1 cellular context compared by ENCODE assay signal in the genomic region with DNA sequence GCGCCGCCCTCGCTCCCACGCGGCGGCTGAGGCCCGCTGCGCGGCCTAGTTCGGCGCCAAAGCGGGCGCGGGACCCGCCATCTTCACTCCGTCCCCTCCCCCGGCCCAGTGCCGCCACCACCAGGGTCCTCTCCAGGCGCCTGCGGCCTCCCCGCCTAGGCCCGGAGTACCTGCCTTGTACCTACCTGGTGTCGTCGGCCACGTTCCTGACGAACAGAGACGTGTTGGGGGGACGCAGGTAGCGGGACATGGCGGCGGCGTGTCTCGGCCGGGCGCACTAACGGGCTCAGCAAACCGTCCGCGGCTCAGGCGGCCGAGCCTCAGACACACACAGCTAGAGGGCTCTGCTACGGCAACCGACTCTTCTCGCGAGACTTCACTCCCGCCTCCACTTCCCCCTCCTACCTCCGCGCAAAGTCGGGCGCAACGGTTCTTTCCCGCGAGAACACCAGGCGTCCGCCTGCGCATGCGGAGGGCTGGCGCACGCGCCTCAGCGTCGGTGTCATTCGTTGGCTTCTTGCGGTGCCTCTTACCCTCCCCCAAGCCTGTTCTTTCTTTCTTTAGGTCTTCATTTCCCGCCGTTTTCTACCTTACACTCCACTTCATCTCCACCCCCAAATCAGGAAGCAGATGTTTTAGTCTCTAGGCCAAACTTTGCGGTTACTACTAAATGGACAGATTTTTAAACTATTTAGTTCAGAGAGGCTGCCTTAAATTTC.
A peak's percentile ranks its signal among the peaks of the same experiment; 100 is the strongest.
TF ChIP-seq lines count a peak whose summit lies in the region.

A gene (minus strand): TSS at position 322 of the 719 bp plus-strand sequence. CDS start 72 bp downstream, at position 250.

TF ChIP-seq in H1, 55 proteins besides CTCF, POLR2A, EP300 and RAD21:
- TF ChIP-seq BACH1 (IDR thresholded peaks at IDR 0.05; ENCODE audit: low read length) (no peak), GABPA (IDR thresholded peaks at IDR 0.05; ENCODE audit: borderline replicate concordance, insufficient read depth, low read length) (no peak), FOSL1 (IDR thresholded peaks at IDR 0.05; ENCODE audit: insufficient read depth, low read depth, low read length) (no peak), SUZ12 (IDR thresholded peaks at IDR 0.05; ENCODE audit: low read length) (no peak), EZH2 (IDR thresholded peaks at IDR 0.05; ENCODE audit: low read depth, low read length, severe bottlenecking) (no peak), YY1 (IDR thresholded peaks at IDR 0.05; ENCODE audit: low read depth, low read length) (peak; percentile 92), GTF2F1 (IDR thresholded peaks at IDR 0.05; ENCODE audit: borderline replicate concordance, low read depth, low read length) (0 out of 2 replicates have a peak, but pooled peaks have one; percentile 60), SP4 (IDR thresholded peaks at IDR 0.05; ENCODE audit: low read length) (peak; percentile 78; the same call in 1 of the 2 replicates), SP1 (IDR thresholded peaks at IDR 0.05; ENCODE audit: low read depth, low read length) (peak; percentile 49), SAP30 (IDR thresholded peaks at IDR 0.05; ENCODE audit: insufficient read depth, insufficient replicate concordance, low read length) (no peak), RFX5 (IDR thresholded peaks at IDR 0.05; ENCODE audit: borderline replicate concordance, low read depth, low read length) (peak; percentile 23; the same call in 1 of the 2 replicates), TBP (IDR thresholded peaks at IDR 0.05; ENCODE audit: low read depth, low read length) (peak; percentile 74; the same call in 1 of the 2 replicates), SIX5 (IDR thresholded peaks at IDR 0.05; ENCODE audit: low read depth, low read length) (no peak), TEAD4 (IDR thresholded peaks at IDR 0.05; ENCODE audit: low read depth, low read length) (no peak), CBX5 (IDR thresholded peaks at IDR 0.05; ENCODE audit: low read depth, low read length) (no peak), JUN (IDR thresholded peaks at IDR 0.05; ENCODE audit: low read depth, low read length) (no peak), HDAC6 (IDR thresholded peaks at IDR 0.05; ENCODE audit: low read depth, low read length) (no peak), KDM4A (IDR thresholded peaks at IDR 0.05; ENCODE audit: low read depth, low read length, severe bottlenecking) (peak; percentile 93), PHF8 (conservative IDR thresholded peaks at IDR 0.05; ENCODE audit: low read depth, low read length) (peak; percentile 100), SP2 (IDR thresholded peaks at IDR 0.05; ENCODE audit: low read length) (no peak), CEBPB (IDR thresholded peaks at IDR 0.05; ENCODE audit: low read depth, low read length) (no peak), CTBP2 (IDR thresholded peaks at IDR 0.05; ENCODE audit: borderline replicate concordance, insufficient read depth, insufficient read length, low read length) (no peak), SRF (IDR thresholded peaks at IDR 0.05; ENCODE audit: low read depth, low read length) (no peak; the same call in 1 of the 2 replicates), BRCA1 (IDR thresholded peaks at IDR 0.05; ENCODE audit: low read depth, low read length) (peak; percentile 95), KDM5A (IDR thresholded peaks at IDR 0.05; ENCODE audit: low read length) (no peak), ASH2L (IDR thresholded peaks at IDR 0.05; ENCODE audit: low read length) (no peak), JUND (IDR thresholded peaks at IDR 0.05; ENCODE audit: low read length) (no peak), NANOG (IDR thresholded peaks at IDR 0.05; ENCODE audit: insufficient read depth, low read depth, low read length, poor library complexity, severe bottlenecking) (peak; percentile 34), SIRT6 (IDR thresholded peaks at IDR 0.05; ENCODE audit: low read length) (no peak), TAF7 (optimal IDR thresholded peaks at IDR 0.05; ENCODE audit: borderline replicate concordance, low read depth, low read length) (peak; percentile 70), TCF12 (IDR thresholded peaks at IDR 0.05; ENCODE audit: low read depth, low read length) (no peak), TAF1 (IDR thresholded peaks at IDR 0.05; ENCODE audit: low read depth, low read length) (peak; percentile 92), RXRA (IDR thresholded peaks at IDR 0.05; ENCODE audit: insufficient read depth, low read depth, low read length) (0 out of 2 replicates have a peak, but pooled peaks have one; percentile 2), BCL11A (IDR thresholded peaks at IDR 0.05; ENCODE audit: low read depth in 2 of 2, low read length in 2 of 2) (no peak), CREB1 (IDR thresholded peaks at IDR 0.05) (peak; percentile 62), CHD1 (IDR thresholded peaks at IDR 0.05; ENCODE audit: low read depth, low read length) (no peak), MAFK (IDR thresholded peaks at IDR 0.05; ENCODE audit: low read depth, low read length) (no peak), CBX8 (IDR thresholded peaks at IDR 0.05; ENCODE audit: borderline replicate concordance, low read depth, low read length) (no peak), KDM1A (IDR thresholded peaks at IDR 0.05; ENCODE audit: borderline replicate concordance, low read length) (no peak; the same call in 1 of the 2 replicates), RNF2 (IDR thresholded peaks at IDR 0.05; ENCODE audit: borderline replicate concordance, low read depth, low read length, missing control alignments, poor library complexity, severe bottlenecking) (no peak), ZNF274 (IDR thresholded peaks at IDR 0.05; ENCODE audit: borderline replicate concordance, extremely low read depth, low read length) (no peak), HDAC2 (IDR thresholded peaks at IDR 0.05; ENCODE audit: borderline replicate concordance in 1 of 2, low read depth in 2 of 2, low read length in 2 of 2) (no peak), EGR1 (IDR thresholded peaks at IDR 0.05; ENCODE audit: borderline replicate concordance, low read depth, low read length) (no peak), POU5F1 (IDR thresholded peaks at IDR 0.05; ENCODE audit: low read depth, low read length) (no peak), NRF1 (IDR thresholded peaks at IDR 0.05; ENCODE audit: low read depth, low read length) (peak; percentile 99), POLR2AphosphoS5 (IDR thresholded peaks at IDR 0.05; ENCODE audit: low read depth, low read length) (peak; percentile 96), CHD2 (IDR thresholded peaks at IDR 0.05; ENCODE audit: low read length) (peak; percentile 98), SIN3A (conservative IDR thresholded peaks at IDR 0.05 in 1 of 2, IDR thresholded peaks at IDR 0.05 in 1 of 2; ENCODE audit: low read depth in 1 of 2, low read length in 2 of 2) (0 out of 4 replicates have a peak, but pooled peaks of 1 of the 2 experiments have one; percentile 13), RBBP5 (IDR thresholded peaks at IDR 0.05; ENCODE audit: borderline replicate concordance, low read depth, low read length) (0 out of 2 replicates have a peak, but pooled peaks have one; percentile 32)
- TF ChIP-seq, protein P1, sequence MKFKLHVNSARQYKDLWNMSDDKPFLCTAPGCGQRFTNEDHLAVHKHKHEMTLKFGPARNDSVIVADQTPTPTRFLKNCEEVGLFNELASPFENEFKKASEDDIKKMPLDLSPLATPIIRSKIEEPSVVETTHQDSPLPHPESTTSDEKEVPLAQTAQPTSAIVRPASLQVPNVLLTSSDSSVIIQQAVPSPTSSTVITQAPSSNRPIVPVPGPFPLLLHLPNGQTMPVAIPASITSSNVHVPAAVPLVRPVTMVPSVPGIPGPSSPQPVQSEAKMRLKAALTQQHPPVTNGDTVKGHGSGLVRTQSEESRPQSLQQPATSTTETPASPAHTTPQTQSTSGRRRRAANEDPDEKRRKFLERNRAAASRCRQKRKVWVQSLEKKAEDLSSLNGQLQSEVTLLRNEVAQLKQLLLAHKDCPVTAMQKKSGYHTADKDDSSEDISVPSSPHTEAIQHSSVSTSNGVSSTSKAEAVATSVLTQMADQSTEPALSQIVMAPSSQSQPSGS (IDR thresholded peaks at IDR 0.05; ENCODE audit: low read length), result peak; percentile 84
- TF ChIP-seq, protein P2, sequence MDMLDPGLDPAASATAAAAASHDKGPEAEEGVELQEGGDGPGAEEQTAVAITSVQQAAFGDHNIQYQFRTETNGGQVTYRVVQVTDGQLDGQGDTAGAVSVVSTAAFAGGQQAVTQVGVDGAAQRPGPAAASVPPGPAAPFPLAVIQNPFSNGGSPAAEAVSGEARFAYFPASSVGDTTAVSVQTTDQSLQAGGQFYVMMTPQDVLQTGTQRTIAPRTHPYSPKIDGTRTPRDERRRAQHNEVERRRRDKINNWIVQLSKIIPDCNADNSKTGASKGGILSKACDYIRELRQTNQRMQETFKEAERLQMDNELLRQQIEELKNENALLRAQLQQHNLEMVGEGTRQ (IDR thresholded peaks at IDR 0.05; ENCODE audit: low read length), result no peak
- TF ChIP-seq, protein P3, sequence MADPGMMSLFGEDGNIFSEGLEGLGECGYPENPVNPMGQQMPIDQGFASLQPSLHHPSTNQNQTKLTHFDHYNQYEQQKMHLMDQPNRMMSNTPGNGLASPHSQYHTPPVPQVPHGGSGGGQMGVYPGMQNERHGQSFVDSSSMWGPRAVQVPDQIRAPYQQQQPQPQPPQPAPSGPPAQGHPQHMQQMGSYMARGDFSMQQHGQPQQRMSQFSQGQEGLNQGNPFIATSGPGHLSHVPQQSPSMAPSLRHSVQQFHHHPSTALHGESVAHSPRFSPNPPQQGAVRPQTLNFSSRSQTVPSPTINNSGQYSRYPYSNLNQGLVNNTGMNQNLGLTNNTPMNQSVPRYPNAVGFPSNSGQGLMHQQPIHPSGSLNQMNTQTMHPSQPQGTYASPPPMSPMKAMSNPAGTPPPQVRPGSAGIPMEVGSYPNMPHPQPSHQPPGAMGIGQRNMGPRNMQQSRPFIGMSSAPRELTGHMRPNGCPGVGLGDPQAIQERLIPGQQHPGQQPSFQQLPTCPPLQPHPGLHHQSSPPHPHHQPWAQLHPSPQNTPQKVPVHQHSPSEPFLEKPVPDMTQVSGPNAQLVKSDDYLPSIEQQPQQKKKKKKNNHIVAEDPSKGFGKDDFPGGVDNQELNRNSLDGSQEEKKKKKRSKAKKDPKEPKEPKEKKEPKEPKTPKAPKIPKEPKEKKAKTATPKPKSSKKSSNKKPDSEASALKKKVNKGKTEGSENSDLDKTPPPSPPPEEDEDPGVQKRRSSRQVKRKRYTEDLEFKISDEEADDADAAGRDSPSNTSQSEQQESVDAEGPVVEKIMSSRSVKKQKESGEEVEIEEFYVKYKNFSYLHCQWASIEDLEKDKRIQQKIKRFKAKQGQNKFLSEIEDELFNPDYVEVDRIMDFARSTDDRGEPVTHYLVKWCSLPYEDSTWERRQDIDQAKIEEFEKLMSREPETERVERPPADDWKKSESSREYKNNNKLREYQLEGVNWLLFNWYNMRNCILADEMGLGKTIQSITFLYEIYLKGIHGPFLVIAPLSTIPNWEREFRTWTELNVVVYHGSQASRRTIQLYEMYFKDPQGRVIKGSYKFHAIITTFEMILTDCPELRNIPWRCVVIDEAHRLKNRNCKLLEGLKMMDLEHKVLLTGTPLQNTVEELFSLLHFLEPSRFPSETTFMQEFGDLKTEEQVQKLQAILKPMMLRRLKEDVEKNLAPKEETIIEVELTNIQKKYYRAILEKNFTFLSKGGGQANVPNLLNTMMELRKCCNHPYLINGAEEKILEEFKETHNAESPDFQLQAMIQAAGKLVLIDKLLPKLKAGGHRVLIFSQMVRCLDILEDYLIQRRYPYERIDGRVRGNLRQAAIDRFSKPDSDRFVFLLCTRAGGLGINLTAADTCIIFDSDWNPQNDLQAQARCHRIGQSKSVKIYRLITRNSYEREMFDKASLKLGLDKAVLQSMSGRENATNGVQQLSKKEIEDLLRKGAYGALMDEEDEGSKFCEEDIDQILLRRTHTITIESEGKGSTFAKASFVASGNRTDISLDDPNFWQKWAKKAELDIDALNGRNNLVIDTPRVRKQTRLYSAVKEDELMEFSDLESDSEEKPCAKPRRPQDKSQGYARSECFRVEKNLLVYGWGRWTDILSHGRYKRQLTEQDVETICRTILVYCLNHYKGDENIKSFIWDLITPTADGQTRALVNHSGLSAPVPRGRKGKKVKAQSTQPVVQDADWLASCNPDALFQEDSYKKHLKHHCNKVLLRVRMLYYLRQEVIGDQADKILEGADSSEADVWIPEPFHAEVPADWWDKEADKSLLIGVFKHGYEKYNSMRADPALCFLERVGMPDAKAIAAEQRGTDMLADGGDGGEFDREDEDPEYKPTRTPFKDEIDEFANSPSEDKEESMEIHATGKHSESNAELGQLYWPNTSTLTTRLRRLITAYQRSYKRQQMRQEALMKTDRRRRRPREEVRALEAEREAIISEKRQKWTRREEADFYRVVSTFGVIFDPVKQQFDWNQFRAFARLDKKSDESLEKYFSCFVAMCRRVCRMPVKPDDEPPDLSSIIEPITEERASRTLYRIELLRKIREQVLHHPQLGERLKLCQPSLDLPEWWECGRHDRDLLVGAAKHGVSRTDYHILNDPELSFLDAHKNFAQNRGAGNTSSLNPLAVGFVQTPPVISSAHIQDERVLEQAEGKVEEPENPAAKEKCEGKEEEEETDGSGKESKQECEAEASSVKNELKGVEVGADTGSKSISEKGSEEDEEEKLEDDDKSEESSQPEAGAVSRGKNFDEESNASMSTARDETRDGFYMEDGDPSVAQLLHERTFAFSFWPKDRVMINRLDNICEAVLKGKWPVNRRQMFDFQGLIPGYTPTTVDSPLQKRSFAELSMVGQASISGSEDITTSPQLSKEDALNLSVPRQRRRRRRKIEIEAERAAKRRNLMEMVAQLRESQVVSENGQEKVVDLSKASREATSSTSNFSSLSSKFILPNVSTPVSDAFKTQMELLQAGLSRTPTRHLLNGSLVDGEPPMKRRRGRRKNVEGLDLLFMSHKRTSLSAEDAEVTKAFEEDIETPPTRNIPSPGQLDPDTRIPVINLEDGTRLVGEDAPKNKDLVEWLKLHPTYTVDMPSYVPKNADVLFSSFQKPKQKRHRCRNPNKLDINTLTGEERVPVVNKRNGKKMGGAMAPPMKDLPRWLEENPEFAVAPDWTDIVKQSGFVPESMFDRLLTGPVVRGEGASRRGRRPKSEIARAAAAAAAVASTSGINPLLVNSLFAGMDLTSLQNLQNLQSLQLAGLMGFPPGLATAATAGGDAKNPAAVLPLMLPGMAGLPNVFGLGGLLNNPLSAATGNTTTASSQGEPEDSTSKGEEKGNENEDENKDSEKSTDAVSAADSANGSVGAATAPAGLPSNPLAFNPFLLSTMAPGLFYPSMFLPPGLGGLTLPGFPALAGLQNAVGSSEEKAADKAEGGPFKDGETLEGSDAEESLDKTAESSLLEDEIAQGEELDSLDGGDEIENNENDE (IDR thresholded peaks at IDR 0.05; ENCODE audit: insufficient replicate concordance, low read length), result no peak
- TF ChIP-seq, protein P4, sequence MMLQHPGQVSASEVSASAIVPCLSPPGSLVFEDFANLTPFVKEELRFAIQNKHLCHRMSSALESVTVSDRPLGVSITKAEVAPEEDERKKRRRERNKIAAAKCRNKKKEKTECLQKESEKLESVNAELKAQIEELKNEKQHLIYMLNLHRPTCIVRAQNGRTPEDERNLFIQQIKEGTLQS (IDR thresholded peaks at IDR 0.05; ENCODE audit: insufficient read depth, low read depth, low read length), result no peak
- TF ChIP-seq, protein P5, sequence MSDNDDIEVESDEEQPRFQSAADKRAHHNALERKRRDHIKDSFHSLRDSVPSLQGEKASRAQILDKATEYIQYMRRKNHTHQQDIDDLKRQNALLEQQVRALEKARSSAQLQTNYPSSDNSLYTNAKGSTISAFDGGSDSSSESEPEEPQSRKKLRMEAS (IDR thresholded peaks at IDR 0.05), result peak; percentile 98
- TF ChIP-seq, protein P6, sequence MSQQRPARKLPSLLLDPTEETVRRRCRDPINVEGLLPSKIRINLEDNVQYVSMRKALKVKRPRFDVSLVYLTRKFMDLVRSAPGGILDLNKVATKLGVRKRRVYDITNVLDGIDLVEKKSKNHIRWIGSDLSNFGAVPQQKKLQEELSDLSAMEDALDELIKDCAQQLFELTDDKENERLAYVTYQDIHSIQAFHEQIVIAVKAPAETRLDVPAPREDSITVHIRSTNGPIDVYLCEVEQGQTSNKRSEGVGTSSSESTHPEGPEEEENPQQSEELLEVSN (IDR thresholded peaks at IDR 0.05), result peak; percentile 97
TF ChIP-seq in H1: peak in this region for 22.
